In the genomic region with DNA sequence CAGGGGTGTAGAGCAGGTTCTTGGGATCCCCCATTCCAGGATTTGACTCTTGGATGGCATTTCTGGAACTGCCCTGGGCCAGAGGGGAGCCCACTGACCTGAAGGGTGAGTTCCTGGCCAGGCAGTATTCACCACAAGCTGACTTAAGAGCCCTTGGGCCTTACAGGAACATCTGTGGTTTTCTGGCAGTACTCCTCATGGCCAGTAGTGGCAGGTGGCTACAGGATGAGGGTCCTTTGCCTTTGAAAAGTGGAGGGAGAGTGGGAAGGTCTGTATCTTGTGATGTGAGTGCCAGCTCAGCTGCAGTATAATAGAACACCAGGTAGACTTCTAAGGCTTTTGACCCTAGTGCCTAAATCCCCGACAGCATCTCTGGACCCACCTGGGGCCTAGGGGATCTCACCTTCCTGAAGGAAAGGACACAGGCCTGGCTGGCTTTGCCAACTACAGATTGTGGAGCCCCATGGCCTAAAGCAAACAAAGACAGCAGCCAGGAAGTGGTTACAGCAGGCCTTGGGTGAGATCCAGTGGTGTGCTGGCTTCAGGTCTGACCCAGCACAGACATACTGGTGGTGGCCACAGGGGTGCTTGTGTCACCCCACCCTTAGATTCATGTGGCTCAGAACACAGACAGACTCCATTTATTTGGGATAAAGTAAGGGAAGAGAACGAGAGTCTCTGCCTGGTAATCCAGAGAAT, we compare ENCODE assay signal across 30 cellular contexts. TPM values are rescaled to one million over a fixed set of nuclear protein-coding genes. Genes with fewer than 3 reads are reported as not detected.
"Had no signal": no experiment of that assay in that cellular context is flagged by ENCODE, and none has a peak within 500 bp of the region (broad histone marks: within the 10 kb centered on the region; RNA-seq: fewer than 3 reads in every experiment).

No MANE protein-coding gene starts in this region.

- H3K4me3 Mint-ChIP-seq: activated CD4-positive, alpha-beta memory T cell treated with anti-CD3 and anti-CD28 coated beads, Interleukin-2, amount 10 ng/mL, durations not matched to agents 7 days and 5 days; activated CD4-positive, alpha-beta T cell treated with anti-CD3 and anti-CD28 coated beads, Interleukin-2, amount 10 ng/mL, durations not matched to agents 24 days and 14 days; activated naive CD4-positive, alpha-beta T cell treated with anti-CD3 and anti-CD28 coated beads, Interleukin-2, amount 10 ng/mL, durations not matched to agents 7 days and 5 days; immature natural killer cell; natural killer cell treated with Interleukin-12 subunit alpha and Interleukin-12 subunit beta and Interleukin-15 and Interleukin-18, amount 100 ng/mL, for 72 hours had no signal

- H3K4me3 ChIP-seq: sigmoid colon, smooth muscle cell, upper lobe of left lung had no signal

- H3K36me3 ChIP-seq: sigmoid colon, upper lobe of left lung had no signal

- H3K27me3 Mint-ChIP-seq: activated CD4-positive, alpha-beta memory T cell treated with anti-CD3 and anti-CD28 coated beads, Interleukin-2, amount 10 ng/mL, durations not matched to agents 7 days and 5 days; activated CD4-positive, alpha-beta T cell treated with anti-CD3 and anti-CD28 coated beads, Interleukin-2, amount 10 ng/mL, durations not matched to agents 24 days and 14 days; activated naive CD4-positive, alpha-beta T cell treated with anti-CD3 and anti-CD28 coated beads, Interleukin-2, amount 10 ng/mL, durations not matched to agents 7 days and 5 days; progenitor cell of endocrine pancreas had no signal

- H3K27ac ChIP-seq: foreskin keratinocyte, sigmoid colon, upper lobe of left lung had no signal

- H3K4me1 ChIP-seq: foreskin keratinocyte, sigmoid colon, upper lobe of left lung had no signal

- H3K9me3 ChIP-seq: sigmoid colon, upper lobe of left lung had no signal

- H3K4me1 Mint-ChIP-seq: activated CD4-positive, alpha-beta memory T cell treated with anti-CD3 and anti-CD28 coated beads, Interleukin-2, amount 10 ng/mL, durations not matched to agents 7 days and 5 days; activated CD4-positive, alpha-beta T cell treated with anti-CD3 and anti-CD28 coated beads, Interleukin-2, amount 10 ng/mL, durations not matched to agents 24 days and 14 days; activated naive CD4-positive, alpha-beta T cell treated with anti-CD3 and anti-CD28 coated beads, Interleukin-2, amount 10 ng/mL, durations not matched to agents 7 days and 5 days had no signal

- H3K27me3 ChIP-seq: foreskin keratinocyte, sigmoid colon, upper lobe of left lung had no signal

- H3K27ac Mint-ChIP-seq: activated CD4-positive, alpha-beta memory T cell treated with anti-CD3 and anti-CD28 coated beads, Interleukin-2, amount 10 ng/mL, durations not matched to agents 7 days and 5 days; activated CD4-positive, alpha-beta T cell treated with anti-CD3 and anti-CD28 coated beads, Interleukin-2, amount 10 ng/mL, durations not matched to agents 24 days and 14 days; activated naive CD4-positive, alpha-beta T cell treated with anti-CD3 and anti-CD28 coated beads, Interleukin-2, amount 10 ng/mL, durations not matched to agents 7 days and 5 days; immature natural killer cell; natural killer cell treated with Interleukin-12 subunit alpha and Interleukin-12 subunit beta and Interleukin-15 and Interleukin-18, amount 100 ng/mL, for 72 hours; progenitor cell of endocrine pancreas had no signal

- DNase-seq: activated CD4-positive, alpha-beta memory T cell treated with anti-CD3 and anti-CD28 coated beads, Interleukin-2, amount 10 ng/mL, durations not matched to agents 7 days and 5 days; activated CD4-positive, alpha-beta T cell treated with anti-CD3 and anti-CD28 coated beads, Interleukin-2, amount 10 ng/mL, durations not matched to agents 24 days and 14 days; activated effector memory CD4-positive, alpha-beta T cell treated with anti-CD3 and anti-CD28 coated beads, Interleukin-2, amount 50 U/mL, for 16 hours; activated naive CD4-positive, alpha-beta T cell treated with anti-CD3 and anti-CD28 coated beads, Interleukin-2, amount 10 ng/mL, durations not matched to agents 7 days and 5 days; amygdala; cerebellar nuclear complex; cortex of kidney; foreskin keratinocyte; immature natural killer cell; kidney glomerular epithelial cell; left ventricle myocardium superior; mammary epithelial cell; midbrain; retina; sigmoid colon; stimulated activated CD4-positive, alpha-beta T cell treated with anti-CD3 and anti-CD28 coated beads, Interleukin-15, amount 100 ng/mL, for 24 hours; stimulated activated naive CD4-positive, alpha-beta T cell; upper lobe of left lung had no signal

- ATAC-seq: activated CD4-positive, CD25-positive, alpha-beta regulatory T cell treated with anti-CD3 and anti-CD28 coated beads, Interleukin-2, amount 50 U/mL, for 24 hours; foreskin keratinocyte; left ventricle myocardium superior had no signal

- H3K36me3 Mint-ChIP-seq: activated naive CD4-positive, alpha-beta T cell treated with anti-CD3 and anti-CD28 coated beads, Interleukin-2, amount 10 ng/mL, durations not matched to agents 7 days and 5 days; immature natural killer cell; natural killer cell treated with Interleukin-12 subunit alpha and Interleukin-12 subunit beta and Interleukin-15 and Interleukin-18, amount 100 ng/mL, for 72 hours had no signal

- H3K9me3 Mint-ChIP-seq: activated CD4-positive, alpha-beta memory T cell treated with anti-CD3 and anti-CD28 coated beads, Interleukin-2, amount 10 ng/mL, durations not matched to agents 7 days and 5 days; activated CD4-positive, alpha-beta T cell treated with anti-CD3 and anti-CD28 coated beads, Interleukin-2, amount 10 ng/mL, durations not matched to agents 24 days and 14 days; activated naive CD4-positive, alpha-beta T cell treated with anti-CD3 and anti-CD28 coated beads, Interleukin-2, amount 10 ng/mL, durations not matched to agents 7 days and 5 days had no signal

- H3K4me2 ChIP-seq: smooth muscle cell had no signal

RNA-seq across cellular contexts. Expression of a gene that starts 9.0 kb away (rescaled TPM):
- total RNA-seq: activated CD4-positive, alpha-beta memory T cell treated with anti-CD3 and anti-CD28 coated beads, Interleukin-2, amount 10 ng/mL, durations not matched to agents 7 days and 5 days; activated CD4-positive, alpha-beta T cell treated with anti-CD3 and anti-CD28 coated beads, Interleukin-2, amount 10 ng/mL, durations not matched to agents 24 days and 14 days; bronchial epithelial cell; epithelial cell of proximal tubule; fibroblast of lung; foreskin keratinocyte; glomerular endothelial cell; left ventricle myocardium superior; mammary epithelial cell; natural killer cell treated with Interleukin-12 subunit alpha and Interleukin-12 subunit beta and Interleukin-15 and Interleukin-18, amount 100 ng/mL, for 72 hours; osteocyte; progenitor cell of endocrine pancreas; sigmoid colon; smooth muscle cell; subcutaneous adipose tissue; T-helper 2 cell treated with Interferon-gamma antibody and Interleukin-4, amounts not matched to agents 100 ng/mL and 5 ng/mL, for 36 hours; upper lobe of left lung had no signal
- polyA plus RNA-seq: fibroblast of lung, foreskin keratinocyte, immature natural killer cell, mammary epithelial cell, sigmoid colon, smooth muscle cell, thymus had no signal

RNA-seq across cellular contexts. Expression of a gene that starts 18.9 kb away (rescaled TPM):
- total RNA-seq: activated CD4-positive, alpha-beta memory T cell treated with anti-CD3 and anti-CD28 coated beads, Interleukin-2, amount 10 ng/mL, durations not matched to agents 7 days and 5 days; activated CD4-positive, alpha-beta T cell treated with anti-CD3 and anti-CD28 coated beads, Interleukin-2, amount 10 ng/mL, durations not matched to agents 24 days and 14 days; bronchial epithelial cell; epithelial cell of proximal tubule; fibroblast of lung; foreskin keratinocyte; glomerular endothelial cell; left ventricle myocardium superior; mammary epithelial cell; natural killer cell treated with Interleukin-12 subunit alpha and Interleukin-12 subunit beta and Interleukin-15 and Interleukin-18, amount 100 ng/mL, for 72 hours; osteocyte; progenitor cell of endocrine pancreas; sigmoid colon; smooth muscle cell; subcutaneous adipose tissue; T-helper 2 cell treated with Interferon-gamma antibody and Interleukin-4, amounts not matched to agents 100 ng/mL and 5 ng/mL, for 36 hours; upper lobe of left lung had no signal
- polyA plus RNA-seq: fibroblast of lung, foreskin keratinocyte, immature natural killer cell, mammary epithelial cell, sigmoid colon, smooth muscle cell, thymus had no signal

RNA-seq across cellular contexts. Expression of a gene that starts 35.8 kb away (rescaled TPM):
- total RNA-seq: activated CD4-positive, alpha-beta memory T cell treated with anti-CD3 and anti-CD28 coated beads, Interleukin-2, amount 10 ng/mL, durations not matched to agents 7 days and 5 days; activated CD4-positive, alpha-beta T cell treated with anti-CD3 and anti-CD28 coated beads, Interleukin-2, amount 10 ng/mL, durations not matched to agents 24 days and 14 days; bronchial epithelial cell; epithelial cell of proximal tubule; fibroblast of lung; foreskin keratinocyte; glomerular endothelial cell; left ventricle myocardium superior; mammary epithelial cell; natural killer cell treated with Interleukin-12 subunit alpha and Interleukin-12 subunit beta and Interleukin-15 and Interleukin-18, amount 100 ng/mL, for 72 hours; osteocyte; progenitor cell of endocrine pancreas; sigmoid colon; smooth muscle cell; subcutaneous adipose tissue; T-helper 2 cell treated with Interferon-gamma antibody and Interleukin-4, amounts not matched to agents 100 ng/mL and 5 ng/mL, for 36 hours; upper lobe of left lung had no signal
- polyA plus RNA-seq: fibroblast of lung, foreskin keratinocyte, immature natural killer cell, mammary epithelial cell, sigmoid colon, smooth muscle cell, thymus had no signal

RNA-seq across cellular contexts. Expression of a gene that starts 41.7 kb away (rescaled TPM):
- total RNA-seq: activated CD4-positive, alpha-beta memory T cell treated with anti-CD3 and anti-CD28 coated beads, Interleukin-2, amount 10 ng/mL, durations not matched to agents 7 days and 5 days; activated CD4-positive, alpha-beta T cell treated with anti-CD3 and anti-CD28 coated beads, Interleukin-2, amount 10 ng/mL, durations not matched to agents 24 days and 14 days; bronchial epithelial cell; epithelial cell of proximal tubule; fibroblast of lung; foreskin keratinocyte; glomerular endothelial cell; left ventricle myocardium superior; mammary epithelial cell; natural killer cell treated with Interleukin-12 subunit alpha and Interleukin-12 subunit beta and Interleukin-15 and Interleukin-18, amount 100 ng/mL, for 72 hours; osteocyte; progenitor cell of endocrine pancreas; sigmoid colon; smooth muscle cell; subcutaneous adipose tissue; T-helper 2 cell treated with Interferon-gamma antibody and Interleukin-4, amounts not matched to agents 100 ng/mL and 5 ng/mL, for 36 hours; upper lobe of left lung had no signal
- polyA plus RNA-seq: fibroblast of lung, foreskin keratinocyte, immature natural killer cell, mammary epithelial cell, sigmoid colon, smooth muscle cell, thymus had no signal
